In genomic region chr2:240452471-240453256, GRCh38 we compare ENCODE assay signal across 8 cellular contexts. TPM values are rescaled to one million over a fixed set of nuclear protein-coding genes. Genes with fewer than 3 reads are reported as not detected.
DNase-seq lines count a peak whose midpoint lies in the region; ATAC-seq, FAIRE-seq and TF ChIP-seq lines count a peak whose summit lies in the region.

No MANE protein-coding gene starts in this region.

- no peak overlapping the region for H2AFZ ChIP-seq in K562 (ENCODE audit: low read depth, low read length)

- TF ChIP-seq EP300 in K562 (IDR thresholded peaks at IDR 0.05; ENCODE audit: low read length) = no peak

- peak; percentile 91 for ATAC-seq in K562
- ATAC-seq in HG03457 (IDR thresholded peaks at IDR 0.05; ENCODE audit: unreplicated experiment) = no peak
- ATAC-seq in GM21786 (IDR thresholded peaks at IDR 0.05; ENCODE audit: unreplicated experiment) = no peak

- H3K4me3 ChIP-seq in K562 (peak overlapping the region; percentile 16; the same call in 1 of the 2 replicates), iPS DF 6.9 (ENCODE audit: low read length) (peak overlapping the region; percentile 64; the same call in 1 of the 2 replicates)

- no peaks in the 10 kb centered on the region for H3K9me1 ChIP-seq in K562 (ENCODE audit: control insufficient read depth, insufficient read depth, low read length)

- DNase-seq in D341Med (ENCODE audit: low spot score) (peak; percentile 87), NCI-H1930 (lab: John Stamatoyannopoulos, UW) (peak; percentile 51 to 78), K562 (ENCODE audit: extremely low read depth in 1 of 4, low spot score in 3 of 4) (peak; percentile 72 to 93 (median 90)), iPS DF 6.9 (ENCODE audit: low read depth, low spot score) (no peak), putamen (ENCODE audit: low spot score) (peak; percentile 60)
- DNase-seq in activated CD8-positive, alpha-beta memory T cell treated with anti-CD3 and anti-CD28 coated beads, Interleukin-2, amount 50 U/mL, for 48 hours = no peak

- H3K9me3 ChIP-seq in K562 (replicated peaks; ENCODE audit: control insufficient read depth, insufficient read depth, low read depth, low read length) = no peaks in the 10 kb centered on the region
- no peaks in the 10 kb centered on the region for H3K9me3 ChIP-seq in iPS DF 6.9 (ENCODE audit: control insufficient read depth, insufficient read depth, low read length)

- TF ChIP-seq POLR2A in K562 (conservative IDR thresholded peaks at IDR 0.05) = no peak

- H3K27ac ChIP-seq in K562 (ENCODE audit: extremely low read depth, low read depth, low read length) = no peak overlapping the region
- no peak overlapping the region for H3K27ac ChIP-seq in iPS DF 6.9 (ENCODE audit: low read length)

- H3K79me2 ChIP-seq in K562 (ENCODE audit: control insufficient read depth, insufficient read depth, low read length) = no peaks in the 10 kb centered on the region

- no peak for TF ChIP-seq RAD21 in K562 (CRISPR knock-in tag; conservative IDR thresholded peaks at IDR 0.05 in 1 of 2, IDR thresholded peaks at IDR 0.05 in 1 of 2)

- intact Hi-C loops in K562 (cut with micrococcal nuclease) = no loop called here

- H3K4me1 ChIP-seq in K562 (replicated peaks in 1 of 2; ENCODE audit: control insufficient read depth in 2 of 2, insufficient read depth in 2 of 2, low read length in 2 of 2) (peaks cover 0 to 47% of the 10 kb centered on the region in 2 experiments; a peak in 2 of 5 replicates), iPS DF 6.9 (ENCODE audit: control insufficient read depth, insufficient read depth, low read length) (peaks cover 25% of the 10 kb centered on the region)

- H3K27me3 ChIP-seq in K562 (ENCODE audit: control insufficient read depth in 2 of 2, insufficient read depth in 2 of 2, low read length in 2 of 2) (peaks cover 0 to 71% of the 10 kb centered on the region in 2 experiments; a peak in 3 of 5 replicates), iPS DF 6.9 (ENCODE audit: control insufficient read depth, insufficient read depth, low read length) (peaks cover 18% of the 10 kb centered on the region)

- H4K20me1 ChIP-seq in K562 (replicated peaks; ENCODE audit: control insufficient read depth, insufficient read depth, low read length) = peaks cover 5% of the 10 kb centered on the region

- peak overlapping the region in 1 of 2 experiments; percentile 58; a peak in 1 of 4 replicates for H3K9ac ChIP-seq in K562 (ENCODE audit: insufficient read depth in 1 of 2, low read depth in 2 of 2, low read length in 2 of 2)

- 2% methylated on average over 20 of the region's 102 CpGs for WGBS in K562 (ENCODE audit: insufficient coverage, low coverage, missing lambda C conversion rate)
- WGBS in iPS DF 6.9 (ENCODE audit: insufficient coverage, insufficient read length) = no CpG with 5 or more reads among the region's 102 CpGs

- CTCF ChIA-PET in K562 (lab: Yijun Ruan, JAX; ENCODE audit: low intra/inter-chr PET ratio) = no interaction called here

- no TSS peak for BruUV-seq in K562 (replicated peaks; lab: Mats Ljungman, UMichigan)

- POLR2A ChIA-PET in K562 (lab: Yijun Ruan, JAX) = no interaction called here

- H3K4me2 ChIP-seq in K562 (ENCODE audit: insufficient read depth, low read length) = no peak overlapping the region; the same call in 1 of the 2 replicates

- FAIRE-seq in K562 (lab: Jason Lieb, UNC) = no peak

- TF ChIP-seq CTCF in K562 (IDR thresholded peaks at IDR 0.05 in 2 of 3, conservative IDR thresholded peaks at IDR 0.05 in 1 of 3; ENCODE audit: insufficient read depth in 2 of 3, low read depth in 1 of 3, low read length in 3 of 3) = no peak

- no peaks in the 10 kb centered on the region for H3K36me3 ChIP-seq in K562 (ENCODE audit: control insufficient read depth, insufficient read depth, low read length)
- H3K36me3 ChIP-seq in iPS DF 6.9 (ENCODE audit: control insufficient read depth, insufficient read depth, low read length) = no peaks in the 10 kb centered on the region

- in situ Hi-C loops in K562 (cut with MboI) = no loop called here

TF ChIP-seq in K562, 482 proteins besides CTCF, POLR2A, EP300 and RAD21 (continues in another document):
- TF ChIP-seq VEZF1 (CRISPR knock-in tag; IDR thresholded peaks at IDR 0.05) = peak; percentile 36; the same call in 1 of the 2 replicates
- 0 out of 2 replicates have a peak, but pooled peaks have one; percentile 25 for TF ChIP-seq CXXC5 (CRISPR knock-in tag; IDR thresholded peaks at IDR 0.05)
- 0 out of 2 replicates have a peak, but pooled peaks have one; percentile 20 for TF ChIP-seq POLR2G (IDR thresholded peaks at IDR 0.05; ENCODE audit: low read depth, low read length)
- TF ChIP-seq FOXP4 (CRISPR knock-in tag; IDR thresholded peaks at IDR 0.05; ENCODE audit: borderline replicate concordance) = no peak
- peak in 1 of 2 experiments; percentile 59 for TF ChIP-seq E2F6 (IDR thresholded peaks at IDR 0.05; ENCODE audit: borderline replicate concordance in 1 of 2, extremely low read depth in 1 of 2, insufficient read depth in 1 of 2, insufficient read length in 1 of 2, low read depth in 1 of 2, low read length in 1 of 2, poor library complexity in 1 of 2, severe bottlenecking in 1 of 2)

RNA-seq across cellular contexts. Expression of gene GPC1, which starts 17.2 kb away (rescaled TPM):
- total RNA-seq in K562 (2011; cell fraction: chromatin; rRNA removed; ENCODE audit: low replicate concordance) = 0.90 and 3.6 TPM in 2 replicates
- 3.3 and 3.7 TPM in 2 replicates for total RNA-seq in K562 (2011; cell fraction: nucleolus; rRNA removed)
- total RNA-seq in K562 (2011; cell fraction: nucleoplasm; rRNA removed) = 0.95 and 1.2 TPM in 2 replicates
- total RNA-seq in K562 (2014; rRNA removed) (0.24 TPM in 1 of 2 replicates, not detected in the other), K562 (2014; rRNA removed; fragmentation: Illumina TruSeq; extraction: Trizol) (0.07 and 0.26 TPM in 2 replicates), K562 (2015; rRNA removed; fragmentation: Illumina TruSeq; extraction: Trizol) (0.11 and 0.14 TPM in 2 replicates), K562 (2021) (0.78 and 0.82 TPM in 2 replicates)
- polyA plus RNA-seq in K562 (2011; rRNA removed) (0.13 and 0.30 TPM in 2 replicates), K562 (2014; fragmentation: Illumina TruSeq; extraction: Trizol) (0.15 and 0.37 TPM in 2 replicates), K562 (2014; fragmentation: Nextera tagmentation; extraction: Ambion mirVana) (not detected), K562 (2014; rRNA removed) (0.08 and 0.32 TPM in 2 replicates)
- 0.13 and 0.57 TPM in 2 replicates for polyA plus RNA-seq in K562 (2011; cell fraction: cytosol; rRNA removed)
- polyA plus RNA-seq in K562 (2011; cell fraction: nucleus; rRNA removed) = 0.60 and 1.4 TPM in 2 replicates
- 0.39 and 0.80 TPM in 2 replicates for polyA plus RNA-seq in K562 (2012)
- 0.25 and 0.36 TPM in 2 replicates for polyA minus RNA-seq in K562 (2011; rRNA and poly(A)+ RNA removed)
- polyA minus RNA-seq in K562 (2011; cell fraction: cytosol; rRNA and poly(A)+ RNA removed) = 0.29 and 1.6 TPM in 2 replicates
- 1.2 and 1.3 TPM in 2 replicates for polyA minus RNA-seq in K562 (2011; cell fraction: nucleus; rRNA and poly(A)+ RNA removed)

Comparison
In these comparisons a context has a peak if more than half of its experiments do, and no peak if none do; other contexts are left out.
1. DNase-seq: peak in D341Med (single experiment), NCI-H1930 (2 of 2), K562 (4 of 4) and putamen (single experiment); none in iPS DF 6.9 (single experiment) and activated CD8-positive, alpha-beta memory T cell treated with anti-CD3 and anti-CD28 coated beads, Interleukin-2, amount 50 U/mL, for 48 hours (single experiment).